Comparison of ENCODE assay signal across 13 cellular contexts in the genomic region with DNA sequence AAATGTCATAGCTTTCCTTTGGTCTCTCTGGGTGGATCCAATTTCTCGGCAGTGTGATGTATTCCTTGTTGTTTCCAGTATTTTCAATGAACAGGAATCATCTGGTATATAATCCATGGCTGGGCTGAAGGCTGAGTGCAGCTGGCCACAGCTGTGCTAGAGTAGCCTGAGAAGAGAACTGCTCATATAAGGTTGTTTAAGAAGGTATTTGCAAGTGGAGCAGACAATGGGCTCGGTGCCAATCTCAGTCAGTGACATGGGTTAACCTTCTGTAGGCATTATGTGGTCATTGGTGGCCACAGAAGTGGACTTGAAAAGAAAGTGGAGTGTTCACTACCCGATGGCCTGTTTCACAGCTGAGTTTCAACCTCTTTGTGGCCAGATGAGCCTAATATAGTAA.
DNase-seq lines count a peak whose midpoint lies in the region; TF ChIP-seq lines count a peak whose summit lies in the region.
"Had no signal": no experiment of that assay in that cellular context is flagged by ENCODE, and none has a peak within 500 bp of the region (broad histone marks: within the 10 kb centered on the region; RNA-seq: fewer than 3 reads in every experiment).

No MANE protein-coding gene starts in this region.

- TF ChIP-seq CTCF in ascending aorta (IDR thresholded peaks at IDR 0.05) = no peak
- TF ChIP-seq CTCF in left ventricle myocardium inferior (IDR thresholded peaks at IDR 0.05; ENCODE audit: borderline replicate concordance) = no peak
- TF ChIP-seq CTCF in retinal pigment epithelial cell (conservative IDR thresholded peaks at IDR 0.05; ENCODE audit: low read depth, low read length) = no peak
- TF ChIP-seq CTCF in GM10266 (IDR thresholded peaks at IDR 0.05; ENCODE audit: control insufficient read depth, insufficient read depth, low read depth, missing control alignments) = no peak

- H3K4me3 ChIP-seq in ascending aorta = peak overlapping the region in 1 of 2 donors; percentile 17
- H3K4me3 ChIP-seq in left ventricle myocardium inferior = no peak overlapping the region
- H3K4me3 ChIP-seq in retinal pigment epithelial cell (ENCODE audit: low read length) = no peak overlapping the region

- DNase-seq in EH (ENCODE audit: low read depth) (peak; percentile 49), ascending aorta (ENCODE audit: low spot score in 2 of 2) (peak in 1 of 2 donors; percentile 63), left ventricle myocardium inferior (peak; percentile 60), retinal pigment epithelial cell (ENCODE audit: low read depth) (peak; percentile 14), NAMALWA (ENCODE audit: low spot score) (no peak), 8988T (no peak), GM10266 (ENCODE audit: extremely low spot score) (no peak)
- DNase-seq in activated CD4-positive, alpha-beta T cell treated with anti-CD3 and anti-CD28 coated beads, Interleukin-2, amount 50 U/mL, for 48 hours = no peak
- DNase-seq: activated B cell treated with CpG ODN at 0.5 μM for 24 hours; activated effector memory CD4-positive, alpha-beta T cell treated with anti-CD3 and anti-CD28 coated beads, Interleukin-2, amount 50 U/mL, for 16 hours; effector CD4-positive, alpha-beta T cell; NCI-H187; stimulated activated CD8-positive, alpha-beta memory T cell treated with anti-CD3 and anti-CD28 coated beads, Interleukin-4, amount 100 ng/mL, for 48 hours had no signal

- intact Hi-C loops in ascending aorta (cut with DNase I) = loop anchor here (2.0 to 10.0 kb wide), 3 partner anchors 46 to 682 kb away; partner anchors contain the start of gene SPRY1
- intact Hi-C loops in left ventricle myocardium inferior (cut with micrococcal nuclease) = no loop called here

- no peaks in the 10 kb centered on the region for H3K9me3 ChIP-seq in ascending aorta
- no peaks in the 10 kb centered on the region for H3K9me3 ChIP-seq in left ventricle myocardium inferior (replicated peaks)

- H3K27me3 ChIP-seq in ascending aorta (no peaks in the 10 kb centered on the region), left ventricle myocardium inferior (ENCODE audit: low read depth) (no peaks in the 10 kb centered on the region)

- peak overlapping the region; percentile 71 to 72 for H3K27ac ChIP-seq in ascending aorta
- H3K27ac ChIP-seq in left ventricle myocardium inferior (replicated peaks) = peak overlapping the region; percentile 69

- H3K4me1 ChIP-seq in ascending aorta (peaks cover 7 to 26% of the 10 kb centered on the region in 2 donors), left ventricle myocardium inferior (peaks cover 30% of the 10 kb centered on the region)

- H3K36me3 ChIP-seq in ascending aorta = no peaks in the 10 kb centered on the region
- H3K36me3 ChIP-seq in left ventricle myocardium inferior = no peaks in the 10 kb centered on the region

Comparison
In these comparisons a context has a peak if more than half of its experiments do, and no peak if none do; other contexts are left out.
1. DNase-seq: peak in EH (single experiment), left ventricle myocardium inferior (single experiment) and retinal pigment epithelial cell (single experiment); none in activated CD4-positive, alpha-beta T cell treated with anti-CD3 and anti-CD28 coated beads, Interleukin-2, amount 50 U/mL, for 48 hours (0 of 2), NAMALWA (single experiment), 8988T (single experiment) and GM10266 (single experiment).